ENCODE assay signal across 10 cellular contexts in the genomic region with DNA sequence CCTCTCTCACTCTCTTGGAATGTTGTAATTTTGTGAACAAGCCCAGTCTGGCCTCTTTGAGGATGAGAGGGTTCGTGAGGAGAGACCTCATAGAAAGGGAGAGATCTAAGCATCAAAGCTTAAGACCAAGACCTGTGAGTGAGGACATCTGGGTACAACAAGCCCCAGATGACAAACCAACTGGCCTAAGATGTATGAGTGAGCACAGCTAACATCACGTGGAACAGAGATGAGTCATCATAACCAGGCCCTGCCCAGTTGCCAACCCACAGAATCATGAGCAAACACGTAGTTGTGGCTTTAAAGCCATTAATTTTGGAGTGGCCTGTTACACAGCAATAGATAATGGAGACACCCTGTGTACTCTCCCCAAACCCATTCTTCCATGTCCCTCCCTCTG.
DNase-seq lines count a peak whose midpoint lies in the region; ATAC-seq and TF ChIP-seq lines count a peak whose summit lies in the region.
"Had no signal": no experiment of that assay in that cellular context is flagged by ENCODE, and none has a peak within 500 bp of the region (broad histone marks: within the 10 kb centered on the region; RNA-seq: fewer than 3 reads in every experiment).

No MANE protein-coding gene starts in this region.

- H3K27ac Mint-ChIP-seq in activated CD4-positive, alpha-beta T cell treated with anti-CD3 and anti-CD28 coated beads, Interleukin-2, amount 10 ng/mL, durations not matched to agents 7 days and 5 days = no peak overlapping the region
- H3K27ac Mint-ChIP-seq: memory B cell had no signal

- no peak for TF ChIP-seq POLR2A in Peyer's patch (IDR thresholded peaks at IDR 0.05)

- ATAC-seq in DND-41 (ENCODE audit: insufficient read depth, low read depth) = peak; percentile 49; the same call in 2 of the 3 replicates
- peak; percentile 75 for ATAC-seq in GM21526 (IDR thresholded peaks at IDR 0.05; ENCODE audit: low FRiP score, unreplicated experiment)

- no peaks in the 10 kb centered on the region for H3K27me3 ChIP-seq in DND-41 (ENCODE audit: insufficient read depth, low read length, poor library complexity)
- no peaks in the 10 kb centered on the region for H3K27me3 ChIP-seq in Peyer's patch
- H3K27me3 ChIP-seq: upper lobe of left lung had no signal

- no peaks in the 10 kb centered on the region for H3K36me3 Mint-ChIP-seq in activated CD4-positive, alpha-beta T cell treated with anti-CD3 and anti-CD28 coated beads, Interleukin-2, amount 10 ng/mL, durations not matched to agents 7 days and 5 days (ENCODE audit: low read depth)
- H3K36me3 Mint-ChIP-seq: memory B cell had no signal

- H3K79me2 ChIP-seq in DND-41 (ENCODE audit: insufficient read depth, low read length) = no peaks in the 10 kb centered on the region

- DNase-seq in DND-41 = no peak
- peak; percentile 18 for DNase-seq in HK-2 (ENCODE audit: unreplicated experiment)
- DNase-seq in cardiac fibroblast (ENCODE audit: low read depth in 2 of 2) = peak; percentile 1 to 20
- DNase-seq in stimulated activated naive CD4-positive, alpha-beta T cell treated with Interleukin-2 at 50 U/mL for 16 hours (lab: John Stamatoyannopoulos, UW) = no peak
- no peak for DNase-seq in G401 (ENCODE audit: low spot score)
- DNase-seq in Peyer's patch = no peak
- no peak for DNase-seq in activated CD4-positive, alpha-beta T cell treated with anti-CD3 and anti-CD28 coated beads, Interleukin-2, amount 10 ng/mL, durations not matched to agents 7 days and 5 days
- DNase-seq: upper lobe of left lung had no signal

- no peaks in the 10 kb centered on the region for H3K36me3 ChIP-seq in DND-41 (ENCODE audit: insufficient read depth, low read length)
- H3K36me3 ChIP-seq in Peyer's patch = no peaks in the 10 kb centered on the region
- H3K36me3 ChIP-seq: upper lobe of left lung had no signal

- H3K4me1 ChIP-seq in DND-41 (ENCODE audit: insufficient read depth, low read length) (no peaks in the 10 kb centered on the region), Peyer's patch (no peaks in the 10 kb centered on the region)
- H3K4me1 ChIP-seq: upper lobe of left lung had no signal

- TF ChIP-seq CTCF in DND-41 (IDR thresholded peaks at IDR 0.05; ENCODE audit: borderline replicate concordance, extremely low read depth, low read length, poor library complexity, severe bottlenecking) = no peak
- TF ChIP-seq CTCF in cardiac fibroblast (IDR thresholded peaks at IDR 0.05; ENCODE audit: low read depth, low read length) = no peak
- no peak for TF ChIP-seq CTCF in Peyer's patch (IDR thresholded peaks at IDR 0.05)

- H2AFZ ChIP-seq in DND-41 (ENCODE audit: low read depth, low read length) = no peak overlapping the region

- peaks cover 4% of the 10 kb centered on the region for H3K9me3 ChIP-seq in DND-41 (ENCODE audit: insufficient read depth, low read length, severe bottlenecking)
- peaks cover 0 to 4% (median 1%) of the 10 kb centered on the region in 4 donors for H3K9me3 ChIP-seq in Peyer's patch

- H3K4me1 Mint-ChIP-seq in activated CD4-positive, alpha-beta T cell treated with anti-CD3 and anti-CD28 coated beads, Interleukin-2, amount 10 ng/mL, durations not matched to agents 7 days and 5 days = no peaks in the 10 kb centered on the region

- no peak overlapping the region for H3K4me2 ChIP-seq in DND-41 (ENCODE audit: insufficient read depth, low read length)

- H3K27me3 Mint-ChIP-seq in activated CD4-positive, alpha-beta T cell treated with anti-CD3 and anti-CD28 coated beads, Interleukin-2, amount 10 ng/mL, durations not matched to agents 7 days and 5 days = no peaks in the 10 kb centered on the region

- H3K4me3 Mint-ChIP-seq in activated CD4-positive, alpha-beta T cell treated with anti-CD3 and anti-CD28 coated beads, Interleukin-2, amount 10 ng/mL, durations not matched to agents 7 days and 5 days = no peak overlapping the region
- H3K4me3 Mint-ChIP-seq: memory B cell had no signal

- peaks cover 3% of the 10 kb centered on the region for H3K9me3 Mint-ChIP-seq in activated CD4-positive, alpha-beta T cell treated with anti-CD3 and anti-CD28 coated beads, Interleukin-2, amount 10 ng/mL, durations not matched to agents 7 days and 5 days

- POLR2A ChIA-PET in activated CD4-positive, alpha-beta T cell treated with anti-CD3 and anti-CD28 coated beads, Interleukin-2, amount 10 ng/mL, durations not matched to agents 7 days and 5 days (lab: Charles Lee) = no interaction called here

- no peaks in the 10 kb centered on the region for H4K20me1 ChIP-seq in DND-41 (ENCODE audit: insufficient read depth, low read length)

- H3K27ac ChIP-seq in DND-41 (ENCODE audit: low read length) = no peak overlapping the region
- H3K27ac ChIP-seq in Peyer's patch = no peak overlapping the region
- H3K27ac ChIP-seq: upper lobe of left lung had no signal

- CTCF ChIA-PET in activated CD4-positive, alpha-beta T cell treated with anti-CD3 and anti-CD28 coated beads, Interleukin-2, amount 10 ng/mL, durations not matched to agents 7 days and 5 days (lab: Charles Lee) = no interaction called here

- H3K4me3 ChIP-seq in DND-41 (ENCODE audit: low read depth in 1 of 2, low read length in 2 of 2) (no peak overlapping the region), cardiac fibroblast (replicated peaks in 1 of 2; ENCODE audit: low read depth in 2 of 2, low read length in 2 of 2) (no peak overlapping the region), Peyer's patch (no peak overlapping the region)
- H3K4me3 ChIP-seq: upper lobe of left lung had no signal

- H3K9ac ChIP-seq in DND-41 (ENCODE audit: low read depth, low read length) = no peak overlapping the region

- in situ Hi-C loops in G401 (cut with HindIII; ENCODE audit: low sequenced_read_pairs) = no loop called here

Comparison
In these comparisons a context has a peak if more than half of its experiments do, and no peak if none do; other contexts are left out.
1. DNase-seq: peak in HK-2 (single experiment) and cardiac fibroblast (2 of 2); none in DND-41 (single experiment), stimulated activated naive CD4-positive, alpha-beta T cell treated with Interleukin-2 at 50 U/mL for 16 hours (single experiment), G401 (single experiment), Peyer's patch (0 of 3) and activated CD4-positive, alpha-beta T cell treated with anti-CD3 and anti-CD28 coated beads, Interleukin-2, amount 10 ng/mL, durations not matched to agents 7 days and 5 days (single experiment).